In genomic region chr14:68193970-68194634, GRCh38 we compare ENCODE assay signal across 1 cellular context.
TF ChIP-seq lines count a peak whose summit lies in the region.

No MANE protein-coding gene starts in this region.

TF ChIP-seq in GM23338, 12 proteins besides CTCF, POLR2A, EP300 and RAD21 (continued from another document):
- TF ChIP-seq REST (IDR thresholded peaks at IDR 0.05; ENCODE audit: unreplicated experiment) (no peak), ZNF114 (CRISPR knock-in tag; IDR thresholded peaks at IDR 0.05) (no peak), ZNF462 (CRISPR knock-in tag; IDR thresholded peaks at IDR 0.05) (no peak), JUNB (IDR thresholded peaks at IDR 0.05; ENCODE audit: unreplicated experiment) (no peak), STAT1 (IDR thresholded peaks at IDR 0.05; ENCODE audit: unreplicated experiment) (no peak), ZNF331 (CRISPR knock-in tag; IDR thresholded peaks at IDR 0.05; ENCODE audit: low read depth) (no peak), POLR2AphosphoS5 (IDR thresholded peaks at IDR 0.05; ENCODE audit: low read depth) (no peak)
